13 cellular contexts compared by ENCODE assay signal in the genomic region with DNA sequence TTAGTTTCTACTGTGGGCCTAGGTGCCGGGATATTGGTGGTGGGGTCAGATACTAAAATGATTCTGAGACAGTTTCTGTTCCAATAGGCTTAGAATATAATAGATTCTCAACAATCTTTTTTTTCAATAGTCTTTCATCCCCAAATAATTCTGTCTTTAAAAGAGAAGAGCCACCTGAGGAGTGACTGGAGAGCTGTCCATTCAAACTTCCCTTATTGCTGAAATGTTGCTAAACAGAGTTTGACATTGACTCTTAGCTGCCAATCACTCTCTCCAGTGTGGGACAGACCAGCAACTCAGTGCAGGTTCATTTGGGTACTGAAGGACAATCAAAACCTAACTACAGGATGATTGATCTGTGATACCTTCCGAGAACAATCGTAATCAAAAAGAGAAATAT.
DNase-seq lines count a peak whose midpoint lies in the region; ATAC-seq, FAIRE-seq and TF ChIP-seq lines count a peak whose summit lies in the region.
"Had no signal": no experiment of that assay in that cellular context is flagged by ENCODE, and none has a peak within 500 bp of the region (broad histone marks: within the 10 kb centered on the region; RNA-seq: fewer than 3 reads in every experiment).

No MANE protein-coding gene starts in this region.

- ATAC-seq in GM18519 (IDR thresholded peaks at IDR 0.05; ENCODE audit: low FRiP score, unreplicated experiment) (peak; percentile 5), GM21717 (IDR thresholded peaks at IDR 0.05; ENCODE audit: unreplicated experiment) (peak; percentile 27), HG03342 (IDR thresholded peaks at IDR 0.05; ENCODE audit: unreplicated experiment) (peak; percentile 3)
- ATAC-seq: left colon had no signal

- FAIRE-seq in D721Med (lab: Jason Lieb, UNC): no peak
- FAIRE-seq: G401.6, pancreas had no signal

- DNase-seq in epithelial cell of prostate (ENCODE audit: low read depth, low spot score): no peak
- no peak for DNase-seq in OCI-M2 (lab: John Stamatoyannopoulos, UW; ENCODE audit: unreplicated experiment)
- DNase-seq in activated T-cell treated with anti-CD3 and anti-CD28 coated beads, Interleukin-2, amount 50 U/mL, for 48 hours: no peak
- DNase-seq in D721Med (ENCODE audit: insufficient read length, low spot score): no peak
- DNase-seq in NCI-H1930 (lab: John Stamatoyannopoulos, UW): no peak
- DNase-seq: activated CD4-positive, alpha-beta T cell treated with anti-CD3 and anti-CD28 coated beads, Interleukin-2, amount 50 U/mL, for 48 hours; left colon; NCI-H1105; pancreas had no signal

- H3K27ac ChIP-seq in epithelial cell of prostate: peak overlapping the region; percentile 54
- H3K27ac ChIP-seq: pancreas had no signal

- no peak for TF ChIP-seq CTCF in D721Med (IDR thresholded peaks at IDR 0.05; ENCODE audit: insufficient read depth, missing control alignments)
